22 cellular contexts compared by ENCODE assay signal in the genomic region with DNA sequence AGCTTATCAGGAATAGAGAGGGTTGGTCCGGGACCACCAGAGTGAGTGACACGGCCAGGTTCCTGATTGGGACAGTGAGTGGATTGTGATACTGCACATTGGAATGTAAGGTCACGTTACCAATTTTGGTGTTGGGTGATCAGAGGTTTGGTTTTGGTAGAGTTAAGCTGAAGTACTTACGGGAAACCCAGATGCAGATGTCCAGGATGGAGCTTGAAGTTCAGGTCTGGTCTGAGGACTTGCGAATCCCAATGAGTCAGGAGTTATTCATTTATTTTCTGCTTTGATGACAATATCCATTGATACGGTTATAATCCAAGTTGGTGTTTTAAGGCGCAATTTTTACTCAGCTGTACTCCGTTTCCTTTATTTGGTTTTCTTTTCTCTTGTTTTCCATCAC.
DNase-seq lines count a peak whose midpoint lies in the region; ATAC-seq, FAIRE-seq and TF ChIP-seq lines count a peak whose summit lies in the region.
"Had no signal": no experiment of that assay in that cellular context is flagged by ENCODE, and none has a peak within 500 bp of the region (broad histone marks: within the 10 kb centered on the region; RNA-seq: fewer than 3 reads in every experiment).

No MANE protein-coding gene starts in this region.

- H3K4me1 Mint-ChIP-seq in Calu3 (ENCODE audit: low read depth, unreplicated experiment), result no peaks in the 10 kb centered on the region
- H3K4me1 Mint-ChIP-seq in progenitor cell of endocrine pancreas (ENCODE audit: low read depth), result peaks cover 27% of the 10 kb centered on the region

- POLR2A ChIA-PET in IMR-90 (lab: Charles Lee; ENCODE audit: unreplicated experiment) (no interaction called here), H1 (lab: Charles Lee; ENCODE audit: partially characterized antibody) (interaction anchor here (0.7 to 0.9 kb wide), 3 partner anchors 9 to 16 kb away, joined by 3 to 4 read pairs (median 3); no protein-coding TSS in a partner anchor)

- ATAC-seq in IMR-90 (ENCODE audit: low read depth) (no peak), HG02571 (IDR thresholded peaks at IDR 0.05; ENCODE audit: unreplicated experiment) (no peak)

- H3K4me3 Mint-ChIP-seq in Calu3 (ENCODE audit: low read depth, unreplicated experiment) (no peak overlapping the region), progenitor cell of endocrine pancreas (ENCODE audit: low read depth) (no peak overlapping the region)

- dilution Hi-C loops in IMR-90 (cut with HindIII; ENCODE audit: low sequenced_read_pairs, unreplicated experiment), result no loop called here

- DNase-seq in Calu3 (no peak), IMR-90 (no peak), H1 (ENCODE audit: low read depth in 1 of 2, low spot score in 2 of 2) (no peak), progenitor cell of endocrine pancreas (ENCODE audit: low spot score, unreplicated experiment) (no peak), AG08395 (ENCODE audit: low spot score) (no peak), globus pallidus (ENCODE audit: low spot score) (no peak)
- no peak for DNase-seq in central memory CD4-positive, alpha-beta T cell
- DNase-seq: 8988T, EL, HCEC 1CT, Karpas-422, MV-4-11, NCI-H1105 treated with DMSO at 0.1 percent for 48 hours, NCI-H1694, NCI-H2081, NCI-H2171 treated with DMSO at 0.1 percent for 48 hours, NCI-H524 treated with DMSO at 0.1 percent for 48 hours, NCI-H82, Right ventricle myocardium superior had no signal

- no peak for TF ChIP-seq POLR2A in IMR-90 (IDR thresholded peaks at IDR 0.05; ENCODE audit: low read depth, low read length)
- no peak for TF ChIP-seq POLR2A in H1 (IDR thresholded peaks at IDR 0.05; ENCODE audit: control extremely low read depth in 1 of 2, low read depth in 2 of 2, low read length in 2 of 2)

- H3K18ac ChIP-seq in IMR-90 (ENCODE audit: low read depth, low read length), result no peak overlapping the region
- H3K18ac ChIP-seq in H1 (ENCODE audit: extremely low read depth, low read length), result peak overlapping the region; percentile 20; the same call in 1 of the 2 replicates

- CTCF ChIA-PET in Calu3 (lab: Charles Lee), result no interaction called here
- CTCF ChIA-PET in IMR-90 (lab: Yijun Ruan, JAX), result no interaction called here
- CTCF ChIA-PET in H1 (lab: Charles Lee; ENCODE audit: partially characterized antibody), result interaction anchor here (0.7 to 1.6 kb wide), 8 partner anchors 14 to 331 kb away, joined by 3 to 6 read pairs (median 3); no protein-coding TSS in a partner anchor

- no peaks in the 10 kb centered on the region for H3K9me3 ChIP-seq in IMR-90 (ENCODE audit: control insufficient read depth, insufficient read depth, low read length)
- H3K9me3 ChIP-seq in H1 (ENCODE audit: insufficient read depth in 2 of 2, low read depth in 1 of 2, low read length in 1 of 2), result no peaks in the 10 kb centered on the region

- H3K36me3 ChIP-seq in IMR-90 (ENCODE audit: control insufficient read depth, insufficient read depth, low read length) (no peaks in the 10 kb centered on the region; the same call in 1 of the 2 replicates), H1 (ENCODE audit: control insufficient read depth in 2 of 4, insufficient read depth in 4 of 4, low read length in 3 of 4) (peaks cover 3 to 10% (median 7%) of the 10 kb centered on the region in 4 experiments; a peak in 6 of 8 replicates)

- H3K79me1 ChIP-seq in IMR-90 (ENCODE audit: low read depth in 1 of 2, low read length in 2 of 2) (no peaks in the 10 kb centered on the region), H1 (ENCODE audit: low read depth, low read length) (no peaks in the 10 kb centered on the region)

- no peaks in the 10 kb centered on the region for H3K23me2 ChIP-seq in H1 (ENCODE audit: low read depth, low read length)

- H4K5ac ChIP-seq in IMR-90 (ENCODE audit: low read depth, low read length) (no peak overlapping the region), H1 (ENCODE audit: insufficient read length, low read depth, low read length) (peak overlapping the region; percentile 74)

- H4K91ac ChIP-seq in IMR-90 (ENCODE audit: insufficient read depth, low read depth, low read length) (no peak overlapping the region), H1 (replicated peaks; ENCODE audit: insufficient read length, low read length) (no peak overlapping the region)

- no TSS peak for BruUV-seq in Calu3 (replicated peaks; lab: Mats Ljungman, UMichigan)
- no TSS peak for BruUV-seq in IMR-90 (replicated peaks; lab: Mats Ljungman, UMichigan)

- no peak for TF ChIP-seq CTCF in Calu3 (IDR thresholded peaks at IDR 0.05; ENCODE audit: unreplicated experiment)
- no peak for TF ChIP-seq CTCF in IMR-90 (conservative IDR thresholded peaks at IDR 0.05; ENCODE audit: low read depth, low read length)
- no peak for TF ChIP-seq CTCF in H1 (IDR thresholded peaks at IDR 0.05; ENCODE audit: control extremely low read depth in 1 of 3, insufficient read depth in 1 of 3, low read depth in 1 of 3, low read length in 3 of 3)
- no peak for TF ChIP-seq CTCF in progenitor cell of endocrine pancreas (IDR thresholded peaks at IDR 0.05; ENCODE audit: unreplicated experiment)

- H3K79me2 ChIP-seq in H1 (ENCODE audit: control insufficient read depth in 1 of 2, insufficient read depth in 2 of 2, low read length in 2 of 2), result no peaks in the 10 kb centered on the region; a peak in 1 of 4 replicates

- no peak overlapping the region for H2BK20ac ChIP-seq in IMR-90 (ENCODE audit: low read depth, low read length)
- no peak overlapping the region for H2BK20ac ChIP-seq in H1 (ENCODE audit: low read length)

- H3K56ac ChIP-seq in IMR-90 (ENCODE audit: extremely low read depth, insufficient read depth, low read length), result no peak overlapping the region
- no peak overlapping the region for H3K56ac ChIP-seq in H1 (replicated peaks; ENCODE audit: insufficient read length, low read depth, low read length)

- no peak overlapping the region for H3K14ac ChIP-seq in IMR-90 (replicated peaks; ENCODE audit: low read depth, low read length)
- no peak overlapping the region for H3K14ac ChIP-seq in H1 (ENCODE audit: insufficient read length)

- H2BK5ac ChIP-seq in IMR-90 (ENCODE audit: low read depth, low read length, poor library complexity, severe bottlenecking) (no peak overlapping the region), H1 (ENCODE audit: low read depth, low read length) (peak overlapping the region; percentile 54; the same call in 1 of the 2 replicates)

- H3K9me3 Mint-ChIP-seq in Calu3 (ENCODE audit: low read depth, unreplicated experiment), result no peaks in the 10 kb centered on the region
- H3K9me3 Mint-ChIP-seq in progenitor cell of endocrine pancreas (ENCODE audit: low read depth), result no peaks in the 10 kb centered on the region

- H3K4ac ChIP-seq in IMR-90 (ENCODE audit: low read depth, low read length), result no peak overlapping the region
- H3K4ac ChIP-seq in H1 (replicated peaks; ENCODE audit: insufficient read length, low read depth, low read length), result no peak overlapping the region

- H2AK5ac ChIP-seq in IMR-90 (ENCODE audit: low read depth, low read length) (peak overlapping the region; percentile 40; the same call in 1 of the 2 replicates), H1 (ENCODE audit: low read depth, low read length) (0 out of 2 replicates have a peak overlapping the region, but pooled peaks have one; percentile 41)

- H2AK9ac ChIP-seq in IMR-90 (replicated peaks; ENCODE audit: low read depth, low read length, poor library complexity), result no peak overlapping the region

- FAIRE-seq in H1 (lab: Jason Lieb, UNC), result peak; percentile 66
- FAIRE-seq: RCC 7860 had no signal

- no peak overlapping the region for H2AFZ ChIP-seq in IMR-90 (replicated peaks; ENCODE audit: low read length, poor library complexity)
- no peak overlapping the region for H2AFZ ChIP-seq in H1 (ENCODE audit: low read length)

- intact Hi-C loops in Calu3 (cut with micrococcal nuclease; ENCODE audit: unreplicated experiment), result no loop called here
- intact Hi-C loops in IMR-90 (cut with micrococcal nuclease), result no loop called here

- 0 out of 2 replicates have a peak overlapping the region, but pooled peaks have one; percentile 21 for H2BK12ac ChIP-seq in H1 (ENCODE audit: low read depth, low read length)

- H3K4me1 ChIP-seq in IMR-90 (ENCODE audit: control insufficient read depth, insufficient read depth, low read length) (no peaks in the 10 kb centered on the region), H1 (replicated peaks in 1 of 4; ENCODE audit: control insufficient read depth in 3 of 4, insufficient read depth in 4 of 4, low read length in 3 of 4) (peaks cover 0 to 11% (median 5%) of the 10 kb centered on the region in 4 experiments; a peak in 3 of 7 replicates)

- H3K27me3 Mint-ChIP-seq in Calu3 (ENCODE audit: unreplicated experiment) (no peaks in the 10 kb centered on the region), progenitor cell of endocrine pancreas (no peaks in the 10 kb centered on the region)

- peaks cover 65% of the 10 kb centered on the region for H3K36me3 Mint-ChIP-seq in Calu3 (ENCODE audit: insufficient read depth, unreplicated experiment)
- peaks cover 41% of the 10 kb centered on the region for H3K36me3 Mint-ChIP-seq in progenitor cell of endocrine pancreas (ENCODE audit: insufficient read depth)

- H3K9ac ChIP-seq in IMR-90 (ENCODE audit: low read depth, low read length) (no peak overlapping the region), H1 (replicated peaks in 1 of 4; ENCODE audit: extremely low read depth in 1 of 4, low read depth in 3 of 4, low read length in 3 of 4) (no peak overlapping the region)

- TF ChIP-seq EP300 in H1 (IDR thresholded peaks at IDR 0.05; ENCODE audit: borderline replicate concordance in 1 of 2, low read depth in 2 of 2, low read length in 2 of 2), result no peak

- in situ Hi-C loops in IMR-90 (cut with MboI; ENCODE audit: low sequenced_read_pairs), result no loop called here

- H2BK120ac ChIP-seq in IMR-90 (ENCODE audit: low read depth, low read length) (no peak overlapping the region), H1 (replicated peaks; ENCODE audit: low read depth, low read length) (no peak overlapping the region)

- H3K27ac Mint-ChIP-seq in Calu3 (ENCODE audit: unreplicated experiment) (peak overlapping the region; percentile 27), progenitor cell of endocrine pancreas (peak overlapping the region; percentile 76)

- H3K23ac ChIP-seq in IMR-90 (ENCODE audit: low read depth, low read length), result no peak overlapping the region
- H3K23ac ChIP-seq in H1 (ENCODE audit: insufficient read length), result no peak overlapping the region

- H4K8ac ChIP-seq in IMR-90 (ENCODE audit: low read depth in 2 of 2, low read length in 2 of 2) (no peak overlapping the region), H1 (ENCODE audit: extremely low read depth, insufficient read depth, low read length) (no peak overlapping the region)

- no peaks in the 10 kb centered on the region for H4K20me1 ChIP-seq in IMR-90 (ENCODE audit: insufficient read depth, low read length)
- no peaks in the 10 kb centered on the region for H4K20me1 ChIP-seq in H1 (replicated peaks in 1 of 2; ENCODE audit: control insufficient read depth in 1 of 2, insufficient read depth in 2 of 2, low read length in 2 of 2)

- 98% methylated on average over 5 of the region's 8 CpGs; no CpG with 5 or more reads in 1 of the 2 experiments for WGBS in IMR-90 (ENCODE audit: extremely low coverage in 2 of 2, insufficient read length in 1 of 2), 2 experiments
- WGBS in H1 (ENCODE audit: extremely low coverage in 1 of 2, insufficient coverage in 1 of 2, insufficient read length in 1 of 2, insufficient replicate concordance in 2 of 2, low coverage in 1 of 2, low lambda C conversion rate in 2 of 2, missing lambda C conversion rate in 1 of 2), 2 experiments, result 81% methylated on average over 8 of the region's 8 CpGs; no CpG with 5 or more reads in 1 of the 2 experiments

- no peak for TF ChIP-seq RAD21 in IMR-90 (IDR thresholded peaks at IDR 0.05; ENCODE audit: low read length)
- TF ChIP-seq RAD21 in H1 (IDR thresholded peaks at IDR 0.05 in 1 of 2, conservative IDR thresholded peaks at IDR 0.05 in 1 of 2; ENCODE audit: low read depth in 2 of 2, low read length in 2 of 2), result no peak

- H3K4me2 ChIP-seq in IMR-90 (ENCODE audit: low read depth, low read length) (no peak overlapping the region), H1 (ENCODE audit: insufficient read depth in 1 of 2, low read depth in 2 of 2, low read length in 2 of 2) (peak overlapping the region; percentile 13 to 35; a peak in 1 of 4 replicates)

- H3K27ac ChIP-seq in IMR-90 (ENCODE audit: insufficient read depth, low read length), result no peak overlapping the region
- H3K27ac ChIP-seq in H1 (ENCODE audit: low read depth, low read length), result no peak overlapping the region
- H3K27ac ChIP-seq: C4-2B had no signal

- H3K4me3 ChIP-seq in IMR-90 (ENCODE audit: insufficient read depth, low read depth, low read length) (no peak overlapping the region), H1 (ENCODE audit: extremely low read depth in 1 of 4, insufficient read depth in 2 of 4, low read depth in 3 of 4, low read length in 4 of 4) (no peak overlapping the region)

- H2BK15ac ChIP-seq in IMR-90 (ENCODE audit: low read depth, low read length) (no peak overlapping the region), H1 (ENCODE audit: low read length) (no peak overlapping the region)

- no peaks in the 10 kb centered on the region for H3K9me1 ChIP-seq in IMR-90 (ENCODE audit: insufficient read depth, low read length)

- H3K27me3 ChIP-seq in IMR-90 (ENCODE audit: control insufficient read depth, insufficient read depth, low read length) (no peaks in the 10 kb centered on the region), H1 (replicated peaks in 1 of 4; ENCODE audit: control insufficient read depth in 3 of 4, extremely low read depth in 1 of 4, insufficient read depth in 3 of 4, low read length in 3 of 4) (no peaks in the 10 kb centered on the region)
